ENCODE assay signal across 16 cellular contexts in genomic region chr17:16818821-16819683, GRCh38.
"Had no signal": no experiment of that assay in that cellular context is flagged by ENCODE, and none has a peak within 500 bp of the region (broad histone marks: within the 10 kb centered on the region; RNA-seq: fewer than 3 reads in every experiment).

No MANE protein-coding gene starts in this region.

- H3K4me3 ChIP-seq: cardiac muscle cell, left lung, psoas muscle, stomach had no signal

- H3K4me1 ChIP-seq: left lung, psoas muscle had no signal

- FAIRE-seq: colon, endometrium, frontal cortex, TTC549 had no signal

- DNase-seq: activated CD4-positive, alpha-beta T cell treated with anti-CD3 and anti-CD28 coated beads for 36 hours; activated CD4-positive, alpha-beta T cell treated with anti-CD3 and anti-CD28 coated beads, Interleukin-2, amount 50 U/mL, for 48 hours; activated T-cell treated with anti-CD3 and anti-CD28 coated beads for 4 hours; amniotic stem cell; left lung; mammary epithelial cell; midbrain; psoas muscle; right cardiac atrium; stomach had no signal

- H3K27me3 ChIP-seq: cardiac muscle cell had no signal

- H3K27ac ChIP-seq: cardiac muscle cell, left lung, psoas muscle, stomach had no signal

- H3K36me3 ChIP-seq: cardiac muscle cell, left lung, stomach had no signal

- ATAC-seq: activated CD4-positive, alpha-beta T cell treated with anti-CD3 and anti-CD28 coated beads for 36 hours; WTC11 had no signal

- H3K9me3 ChIP-seq: left lung, psoas muscle, stomach had no signal
